13 cellular contexts compared by ENCODE assay signal in genomic region chr14:101078892-101079221, GRCh38.
"Had no signal": no experiment of that assay in that cellular context is flagged by ENCODE, and none has a peak within 500 bp of the region (broad histone marks: within the 10 kb centered on the region; RNA-seq: fewer than 3 reads in every experiment).

No MANE protein-coding gene starts in this region.

- H3K4me1 ChIP-seq: right lobe of liver had no signal

- H3K9me3 ChIP-seq: mucosa of descending colon, prostate gland, right lobe of liver had no signal

- DNase-seq: activated naive CD4-positive, alpha-beta T cell; hippocampal formation; mucosa of descending colon; occipital lobe; stimulated activated CD4-positive, alpha-beta T cell treated with anti-CD3 and anti-CD28 coated beads, Interleukin-1b, Interleukin-23, amount 100 ng/mL, for 48 hours; stimulated activated naive CD4-positive, alpha-beta T cell; T-helper 17 cell had no signal

- H3K4me3 ChIP-seq: cardiac muscle cell, mucosa of descending colon, prostate gland, right lobe of liver had no signal

- H3K36me3 ChIP-seq: cardiac muscle cell, prostate gland, right lobe of liver had no signal

- H3K4me3 Mint-ChIP-seq: activated T-helper 1 cell treated with anti-CD3 and anti-CD28 coated beads, Interleukin-12 subunit alpha, Interleukin-12 subunit beta, Interleukin-2, Interleukin-4 antibody, amounts not matched to agents 30 ng/mL and 10 ng/mL and 1 ng/mL, durations not matched to agents 14 hours and 24 hours and 36 hours; dendritic cell treated with granulocyte-macrophage colony-stimulating factor and Interleukin-4, amounts not matched to agents 40 ng/mL and 50 ng/mL, for 4 days; T-helper 17 cell had no signal

- H3K27ac Mint-ChIP-seq: activated T-helper 1 cell treated with anti-CD3 and anti-CD28 coated beads, Interleukin-12 subunit alpha, Interleukin-12 subunit beta, Interleukin-2, Interleukin-4 antibody, amounts not matched to agents 30 ng/mL and 10 ng/mL and 1 ng/mL, durations not matched to agents 14 hours and 24 hours and 36 hours; dendritic cell treated with granulocyte-macrophage colony-stimulating factor and Interleukin-4, amounts not matched to agents 40 ng/mL and 50 ng/mL, for 4 days; T-helper 17 cell had no signal

- H3K9me3 Mint-ChIP-seq: activated T-helper 1 cell treated with anti-CD3 and anti-CD28 coated beads, Interleukin-12 subunit alpha, Interleukin-12 subunit beta, Interleukin-2, Interleukin-4 antibody, amounts not matched to agents 30 ng/mL and 10 ng/mL and 1 ng/mL, durations not matched to agents 14 hours and 24 hours and 36 hours; dendritic cell treated with granulocyte-macrophage colony-stimulating factor and Interleukin-4, amounts not matched to agents 40 ng/mL and 50 ng/mL, for 4 days; naive thymus-derived CD8-positive, alpha-beta T cell had no signal

- H3K27ac ChIP-seq: cardiac muscle cell, prostate gland, right lobe of liver had no signal
